ENCODE assay signal across 18 cellular contexts in genomic region chr15:86155551-86155950, GRCh38.
"Had no signal": no experiment of that assay in that cellular context is flagged by ENCODE, and none has a peak within 500 bp of the region (broad histone marks: within the 10 kb centered on the region; RNA-seq: fewer than 3 reads in every experiment).

No MANE protein-coding gene starts in this region.

- ATAC-seq: esophagus mucosa; gastroesophageal sphincter; heart left ventricle; left cardiac atrium; left lung; naive thymus-derived CD4-positive, alpha-beta T cell; right cardiac atrium; stimulated activated naive B cell treated with anti-CD40 and anti-IgM and Interleukin-4, amounts not matched to agents 10 μg/mL and 1 μg/mL and 100 μg/mL, for 72 hours had no signal

- FAIRE-seq: islet of Langerhans had no signal

- DNase-seq: colonic mucosa; effector CD8-positive, alpha-beta T cell; endodermal cell; foreskin fibroblast; heart left ventricle; left cardiac atrium; left lung; mesendoderm; midbrain; naive thymus-derived CD4-positive, alpha-beta T cell; right cardiac atrium; sigmoid colon; spleen; stimulated activated naive B cell treated with anti-CD40 and anti-IgM and Interleukin-4, amounts not matched to agents 10 μg/mL and 1 μg/mL and 100 μg/mL, for 72 hours; transverse colon had no signal
